9 cellular contexts compared by ENCODE assay signal in genomic region chr17:64020068-64020766, GRCh38. TPM values are rescaled to one million over a fixed set of nuclear protein-coding genes. Genes with fewer than 3 reads are reported as not detected.
A peak's percentile ranks its signal among the peaks of the same experiment; 100 is the strongest.
DNase-seq lines count a peak whose midpoint lies in the region; ATAC-seq and TF ChIP-seq lines count a peak whose summit lies in the region.
"Had no signal": no experiment of that assay in that cellular context is flagged by ENCODE, and none has a peak within 500 bp of the region (broad histone marks: within the 10 kb centered on the region; RNA-seq: fewer than 3 reads in every experiment).

TSS of gene ICAM2 (minus strand) at chr17:64020633. CDS start at chr17:64006691, 13,942 bp downstream.

- peak within 1 kb of the TSS; percentile 98 for H3K4me3 ChIP-seq in CD4-positive, CD25-positive, alpha-beta regulatory T cell (ENCODE audit: low read depth, low read length)
- peak within 1 kb of the TSS; percentile 88 for H3K4me3 ChIP-seq in Jurkat, Clone E6-1 (ENCODE audit: low read length)
- H3K4me3 ChIP-seq in osteoblast (ENCODE audit: insufficient read depth, low read length) = peak within 1 kb of the TSS; percentile 40
- peak within 1 kb of the TSS; percentile 28 to 45 for H3K4me3 ChIP-seq in tibial artery
- H3K4me3 ChIP-seq in PC-3 (ENCODE audit: low read length) = no peak within 1 kb of the TSS

- H2AFZ ChIP-seq in osteoblast (ENCODE audit: low read length) (peak within 1 kb of the TSS; percentile 68), PC-3 (ENCODE audit: low read length) (no peak within 1 kb of the TSS)

- H3K27ac ChIP-seq in CD4-positive, CD25-positive, alpha-beta regulatory T cell (ENCODE audit: insufficient read depth, low read length, poor library complexity, severe bottlenecking) = peak within 1 kb of the TSS; percentile 99
- H3K27ac ChIP-seq in osteoblast (ENCODE audit: low read depth, low read length) (no peak within 1 kb of the TSS), tibial artery (peak within 1 kb of the TSS in 1 of 2 donors; percentile 53), PC-3 (ENCODE audit: low read length) (no peak within 1 kb of the TSS)

- H3K79me2 ChIP-seq in osteoblast (ENCODE audit: insufficient read depth, low read length) = no peaks in the 10 kb centered on the region
- H3K79me2 ChIP-seq in PC-3 (ENCODE audit: low read length) = no peaks in the 10 kb centered on the region

- no peaks in the 10 kb centered on the region for H4K20me1 ChIP-seq in osteoblast (ENCODE audit: insufficient read depth, low read length)
- H4K20me1 ChIP-seq in PC-3 (ENCODE audit: low read length) = no peaks in the 10 kb centered on the region

- no peak within 1 kb of the TSS for H3K9ac ChIP-seq in PC-3 (ENCODE audit: low read length)

- peak; percentile 91 to 99 (median 96) for DNase-seq in CD4-positive, CD25-positive, alpha-beta regulatory T cell
- peak; percentile 98 for DNase-seq in Jurkat, Clone E6-1 (ENCODE audit: low read depth, low spot score)
- peak; percentile 79 to 86 for DNase-seq in activated CD4-positive, alpha-beta T cell treated with anti-CD3 and anti-CD28 coated beads, Interleukin-2, amount 50 U/mL, for 48 hours
- no peak for DNase-seq in osteoblast (ENCODE audit: insufficient read length, low spot score, missing footprints)
- peak in 1 of 2 donors; percentile 68 for DNase-seq in tibial artery
- no peak for DNase-seq in PC-3

- in situ Hi-C loops in endometrial microvascular endothelial cells (cut with HindIII; ENCODE audit: inconsistent ontology term, low pct_unique_long_range_greater_than_20kb, low sequenced_read_pairs) = no loop called here

- peak within 1 kb of the TSS; percentile 93 to 100 (median 98) for H3K4me3 Mint-ChIP-seq in CD4-positive, CD25-positive, alpha-beta regulatory T cell

- H3K9me3 ChIP-seq in CD4-positive, CD25-positive, alpha-beta regulatory T cell (ENCODE audit: control insufficient read depth in 2 of 2, low read length in 2 of 2) = no peaks in the 10 kb centered on the region
- no peaks in the 10 kb centered on the region for H3K9me3 ChIP-seq in osteoblast (ENCODE audit: low read depth, low read length)
- H3K9me3 ChIP-seq in tibial artery = no peaks in the 10 kb centered on the region
- H3K9me3 ChIP-seq in PC-3 (ENCODE audit: low read length) = no peaks in the 10 kb centered on the region

- H3K36me3 ChIP-seq in CD4-positive, CD25-positive, alpha-beta regulatory T cell (ENCODE audit: control insufficient read depth, insufficient read depth, low read length) = no peaks in the 10 kb centered on the region
- H3K36me3 ChIP-seq in osteoblast (ENCODE audit: insufficient read depth, low read length) (no peaks in the 10 kb centered on the region), tibial artery (no peaks in the 10 kb centered on the region), PC-3 (ENCODE audit: low read depth, low read length) (no peaks in the 10 kb centered on the region)

- ATAC-seq in CD4-positive, CD25-positive, alpha-beta regulatory T cell (ENCODE audit: low read depth in 2 of 2) = peak; percentile 81 to 84
- ATAC-seq in GM21360 (IDR thresholded peaks at IDR 0.05; ENCODE audit: unreplicated experiment) (peak; percentile 50), PC-3 (no peak)
- ATAC-seq: HCT116 had no signal

- H3K9me3 Mint-ChIP-seq in CD4-positive, CD25-positive, alpha-beta regulatory T cell = peaks cover 0 to 4% (median 0%) of the 10 kb centered on the region in 7 donors

- H3F3A ChIP-seq in PC-3 (ENCODE audit: low read length, unreplicated experiment) = no peaks in the 10 kb centered on the region

- CTCF ChIA-PET in PC-3 (lab: Charles Lee) = interaction anchor here (0.6 kb wide), 1 partner anchor 158 kb away, joined by 7 read pairs; no protein-coding TSS in a partner anchor

- peaks cover 17% of the 10 kb centered on the region for H3K27me3 Mint-ChIP-seq in CD4-positive, CD25-positive, alpha-beta regulatory T cell

- peaks cover 28 to 74% (median 53%) of the 10 kb centered on the region in 4 donors for H3K4me1 Mint-ChIP-seq in CD4-positive, CD25-positive, alpha-beta regulatory T cell

- intact Hi-C loops in tibial artery (cut with DNase I; ENCODE audit: low total_unique reads) (loop anchor here (10.0 kb wide), 2 partner anchors 95 to 265 kb away; no protein-coding TSS in a partner anchor), PC-3 (cut with micrococcal nuclease) (no loop called here)

- H3K36me3 Mint-ChIP-seq in CD4-positive, CD25-positive, alpha-beta regulatory T cell = peaks cover 14% of the 10 kb centered on the region

- POLR2A ChIA-PET in PC-3 (lab: Charles Lee; ENCODE audit: unreplicated experiment) = no interaction called here

- H3K4me1 ChIP-seq in CD4-positive, CD25-positive, alpha-beta regulatory T cell (ENCODE audit: control insufficient read depth, insufficient read depth, low read length, poor library complexity, severe bottlenecking) = peaks cover 77% of the 10 kb centered on the region
- H3K4me1 ChIP-seq in osteoblast (ENCODE audit: insufficient read depth, low read length) = peaks cover 5% of the 10 kb centered on the region
- H3K4me1 ChIP-seq in tibial artery = no peaks in the 10 kb centered on the region
- no peaks in the 10 kb centered on the region for H3K4me1 ChIP-seq in PC-3 (ENCODE audit: insufficient read depth, low read length)

- no peaks in the 10 kb centered on the region for H3K9me2 ChIP-seq in PC-3 (replicated peaks; ENCODE audit: low read length)

- peak within 1 kb of the TSS; percentile 99 to 100 (median 99) for H3K27ac Mint-ChIP-seq in CD4-positive, CD25-positive, alpha-beta regulatory T cell

- TF ChIP-seq CTCF in osteoblast (IDR thresholded peaks at IDR 0.05; ENCODE audit: extremely low read depth, low read depth, low read length) = no peak
- TF ChIP-seq CTCF in tibial artery (IDR thresholded peaks at IDR 0.05) = no peak
- TF ChIP-seq CTCF in PC-3 (conservative IDR thresholded peaks at IDR 0.05; ENCODE audit: low read depth, low read length) = no peak

- peak within 1 kb of the TSS; percentile 70 for H3K4me2 ChIP-seq in osteoblast (ENCODE audit: insufficient read depth, low read length)
- no peak within 1 kb of the TSS for H3K4me2 ChIP-seq in PC-3 (ENCODE audit: low read length)

- no TSS peak for BruUV-seq in PC-3 (replicated peaks; lab: Mats Ljungman, UMichigan)

- H3K27me3 ChIP-seq in CD4-positive, CD25-positive, alpha-beta regulatory T cell (ENCODE audit: control insufficient read depth, insufficient read depth, low read length) = no peaks in the 10 kb centered on the region
- H3K27me3 ChIP-seq in osteoblast (ENCODE audit: insufficient read depth, low read length) (no peaks in the 10 kb centered on the region), tibial artery (no peaks in the 10 kb centered on the region), PC-3 (ENCODE audit: low read length) (no peaks in the 10 kb centered on the region)

RNA-seq across cellular contexts. Expression of gene ICAM2, which starts in this region (rescaled TPM):
- 106 TPM for total RNA-seq in CD4-positive, CD25-positive, alpha-beta regulatory T cell
- 100 to 1,000 TPM; 465 to 625 (median 548) TPM for polyA plus RNA-seq in CD4-positive, CD25-positive, alpha-beta regulatory T cell
- 172 TPM for polyA plus RNA-seq in Jurkat, Clone E6-1 (2012; ENCODE audit: insufficient read depth, insufficient read length)
- total RNA-seq in endometrial microvascular endothelial cells (ENCODE audit: inconsistent ontology term) (1,904 TPM), osteoblast (6.5 and 8.5 TPM in 2 replicates), PC-3 (2014; rRNA removed) (not detected in 2 replicates)

Comparison
In these comparisons a context has a peak if more than half of its experiments do, and no peak if none do; other contexts are left out.
1. RNA of gene ICAM2 (total RNA-seq): 1,904 TPM in endometrial microvascular endothelial cells (single experiment); 106 TPM in CD4-positive, CD25-positive, alpha-beta regulatory T cell (single experiment), 6.5 to 8.5 TPM in osteoblast and not detected in PC-3; every median in the first group is over 10 times any median in the second.
2. DNase-seq: peak in CD4-positive, CD25-positive, alpha-beta regulatory T cell (3 of 3), Jurkat, Clone E6-1 (single experiment) and activated CD4-positive, alpha-beta T cell treated with anti-CD3 and anti-CD28 coated beads, Interleukin-2, amount 50 U/mL, for 48 hours (2 of 2); none in osteoblast (single experiment) and PC-3 (single experiment).